ENCODE assay signal across 11 cellular contexts in the genomic region with DNA sequence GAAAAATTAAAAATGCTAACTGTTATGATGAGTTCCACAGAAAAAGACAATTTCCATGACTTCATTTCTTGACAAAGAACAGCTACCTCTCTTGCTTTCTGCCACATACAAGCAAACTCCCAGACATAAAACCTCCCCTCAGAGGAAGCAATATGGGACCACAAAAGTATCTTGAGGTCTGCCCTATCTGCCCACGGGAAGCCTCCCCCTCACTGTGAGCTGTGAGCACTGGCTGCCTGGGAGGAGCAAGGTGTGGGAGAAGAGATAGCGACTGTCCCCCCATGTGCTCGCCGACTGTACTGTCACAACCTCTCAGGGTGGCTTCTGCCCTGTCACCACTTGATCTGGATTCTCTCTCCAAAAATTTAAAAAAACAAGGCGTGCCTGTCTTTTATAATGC.
DNase-seq lines count a peak whose midpoint lies in the region; ATAC-seq and TF ChIP-seq lines count a peak whose summit lies in the region.
"Had no signal": no experiment of that assay in that cellular context is flagged by ENCODE, and none has a peak within 500 bp of the region (broad histone marks: within the 10 kb centered on the region; RNA-seq: fewer than 3 reads in every experiment).

No MANE protein-coding gene starts in this region.

- no peak for ATAC-seq in naive thymus-derived CD4-positive, alpha-beta T cell

- no peaks in the 10 kb centered on the region for H3K36me3 ChIP-seq in naive thymus-derived CD4-positive, alpha-beta T cell (ENCODE audit: control insufficient read depth in 2 of 3, insufficient read depth in 3 of 3, low read length in 3 of 3)
- no peaks in the 10 kb centered on the region for H3K36me3 ChIP-seq in suprapubic skin
- H3K36me3 ChIP-seq: brain microvascular endothelial cell had no signal

- DNase-seq in SK-N-DZ (ENCODE audit: low spot score) (peak; percentile 90), suprapubic skin (ENCODE audit: low spot score in 2 of 2) (no peak), iPS-NIHi11 (ENCODE audit: low spot score) (no peak), Calu3 (no peak)
- peak; percentile 78 for DNase-seq in activated CD8-positive, alpha-beta memory T cell treated with anti-CD3 and anti-CD28 coated beads, Interleukin-2, amount 50 U/mL, for 48 hours
- peak in 2 of 9 donors; percentile 8 to 77 for DNase-seq in naive thymus-derived CD4-positive, alpha-beta T cell
- DNase-seq in stimulated activated CD8-positive, alpha-beta memory T cell treated with anti-CD3 and anti-CD28 coated beads, Interleukin-7, amount 100 ng/mL, for 24 hours (ENCODE audit: low read depth), result peak; percentile 19
- DNase-seq: brain microvascular endothelial cell, EL, NCI-H446 treated with DMSO at 0.1 percent for 48 hours, right cardiac atrium had no signal

- no peak overlapping the region for H3K27ac ChIP-seq in naive thymus-derived CD4-positive, alpha-beta T cell (ENCODE audit: low read depth, low read length)
- no peak overlapping the region for H3K27ac ChIP-seq in suprapubic skin
- H3K27ac ChIP-seq: brain microvascular endothelial cell had no signal

- H3K27ac Mint-ChIP-seq in naive thymus-derived CD4-positive, alpha-beta T cell, result peak overlapping the region in 4 of 9 donors; percentile 2 to 41 (median 30)
- no peak overlapping the region for H3K27ac Mint-ChIP-seq in Calu3 (ENCODE audit: unreplicated experiment)

- POLR2A ChIA-PET in naive thymus-derived CD4-positive, alpha-beta T cell (lab: Charles Lee), result no interaction called here

- peak overlapping the region in 9 of 10 donors; percentile 13 to 55 (median 19) for H3K4me3 Mint-ChIP-seq in naive thymus-derived CD4-positive, alpha-beta T cell
- no peak overlapping the region for H3K4me3 Mint-ChIP-seq in Calu3 (ENCODE audit: low read depth, unreplicated experiment)

- TF ChIP-seq POLR2A in suprapubic skin (IDR thresholded peaks at IDR 0.05), result no peak

- intact Hi-C loops in naive thymus-derived CD4-positive, alpha-beta T cell (cut with micrococcal nuclease), result loop anchor here in 1 of 2 donors (5.0 kb wide), 1 partner anchor 70 kb away; a partner anchor contains a TSS
- intact Hi-C loops in Calu3 (cut with micrococcal nuclease; ENCODE audit: unreplicated experiment), result no loop called here

- CTCF ChIA-PET in naive thymus-derived CD4-positive, alpha-beta T cell (lab: Charles Lee), result no interaction called here
- CTCF ChIA-PET in Calu3 (lab: Charles Lee), result no interaction called here

- BruUV-seq in Calu3 (replicated peaks; lab: Mats Ljungman, UMichigan), result no TSS peak

- H3K9me3 Mint-ChIP-seq in naive thymus-derived CD4-positive, alpha-beta T cell, result peaks cover 0 to 2% (median 0%) of the 10 kb centered on the region in 11 donors
- H3K9me3 Mint-ChIP-seq in Calu3 (ENCODE audit: low read depth, unreplicated experiment), result no peaks in the 10 kb centered on the region

- peaks cover 0 to 4% of the 10 kb centered on the region in 2 donors for H3K4me1 ChIP-seq in naive thymus-derived CD4-positive, alpha-beta T cell (ENCODE audit: control insufficient read depth in 2 of 2, insufficient read depth in 2 of 2, low read length in 2 of 2)
- no peaks in the 10 kb centered on the region for H3K4me1 ChIP-seq in suprapubic skin

- 73% methylated on average over 5 of the region's 5 CpGs for WGBS in suprapubic skin

- peaks cover 0 to 6% (median 0%) of the 10 kb centered on the region in 5 donors for H3K36me3 Mint-ChIP-seq in naive thymus-derived CD4-positive, alpha-beta T cell
- no peaks in the 10 kb centered on the region for H3K36me3 Mint-ChIP-seq in Calu3 (ENCODE audit: insufficient read depth, unreplicated experiment)

- peaks cover 8 to 20% (median 9%) of the 10 kb centered on the region in 5 donors for H3K27me3 Mint-ChIP-seq in naive thymus-derived CD4-positive, alpha-beta T cell
- peaks cover 14% of the 10 kb centered on the region for H3K27me3 Mint-ChIP-seq in Calu3 (ENCODE audit: unreplicated experiment)

- H3K27me3 ChIP-seq in naive thymus-derived CD4-positive, alpha-beta T cell (ENCODE audit: control insufficient read depth in 2 of 2, insufficient read depth in 2 of 2, low read length in 2 of 2), result no peaks in the 10 kb centered on the region
- H3K27me3 ChIP-seq in suprapubic skin, result no peaks in the 10 kb centered on the region
- H3K27me3 ChIP-seq: brain microvascular endothelial cell had no signal

- peaks cover 10 to 33% (median 18%) of the 10 kb centered on the region in 7 donors for H3K4me1 Mint-ChIP-seq in naive thymus-derived CD4-positive, alpha-beta T cell
- H3K4me1 Mint-ChIP-seq in Calu3 (ENCODE audit: low read depth, unreplicated experiment), result no peaks in the 10 kb centered on the region

- no peak for TF ChIP-seq CTCF in suprapubic skin (IDR thresholded peaks at IDR 0.05)
- TF ChIP-seq CTCF in Calu3 (IDR thresholded peaks at IDR 0.05; ENCODE audit: unreplicated experiment), result no peak

- no peak for TF ChIP-seq EP300 in suprapubic skin (IDR thresholded peaks at IDR 0.05)

- no peak overlapping the region for H3K4me3 ChIP-seq in naive thymus-derived CD4-positive, alpha-beta T cell (ENCODE audit: low read length)
- no peak overlapping the region for H3K4me3 ChIP-seq in suprapubic skin

- no peaks in the 10 kb centered on the region for H3K9me3 ChIP-seq in naive thymus-derived CD4-positive, alpha-beta T cell (ENCODE audit: control insufficient read depth in 2 of 3, low read length in 3 of 3)
- H3K9me3 ChIP-seq in suprapubic skin, result no peaks in the 10 kb centered on the region

Comparison
In these comparisons a context has a peak if more than half of its experiments do, and no peak if none do; other contexts are left out.
1. DNase-seq: peak in SK-N-DZ (single experiment), activated CD8-positive, alpha-beta memory T cell treated with anti-CD3 and anti-CD28 coated beads, Interleukin-2, amount 50 U/mL, for 48 hours (single experiment) and stimulated activated CD8-positive, alpha-beta memory T cell treated with anti-CD3 and anti-CD28 coated beads, Interleukin-7, amount 100 ng/mL, for 24 hours (single experiment); none in suprapubic skin (0 of 2), iPS-NIHi11 (single experiment) and Calu3 (single experiment).